ENCODE assay signal across 8 cellular contexts in the genomic region with DNA sequence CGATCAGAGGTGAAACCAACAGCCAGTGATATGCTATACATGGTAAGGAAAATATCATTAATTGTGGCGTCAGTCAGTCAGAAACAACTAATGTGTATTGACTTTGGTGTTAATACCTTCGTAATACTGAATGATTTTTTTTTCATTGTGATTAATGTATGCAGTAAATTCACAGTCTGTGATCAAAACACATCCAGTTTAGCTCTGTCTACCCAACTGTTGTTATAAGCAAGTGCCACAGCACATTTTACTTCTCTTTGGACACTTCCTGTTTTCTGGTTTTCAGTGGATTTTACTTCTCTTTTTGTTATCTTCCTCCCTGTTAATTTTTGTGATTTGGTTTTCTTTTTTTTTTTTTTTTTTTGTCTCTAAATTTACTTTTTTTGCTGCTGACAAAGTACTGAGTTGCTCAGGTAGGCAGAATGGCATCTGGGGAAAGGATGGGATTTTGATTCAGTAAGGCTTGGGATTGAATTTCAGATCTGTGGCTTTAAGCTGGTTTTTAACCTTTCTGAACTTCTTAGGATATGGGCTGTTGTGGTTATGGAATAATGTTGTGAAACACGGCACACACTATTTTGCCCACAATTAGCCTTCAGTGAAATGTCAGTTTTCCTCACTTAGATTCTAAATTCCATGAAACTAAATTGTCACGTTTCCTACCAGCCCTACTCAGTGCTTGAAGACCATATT. TPM values are rescaled to one million over a fixed set of nuclear protein-coding genes. Genes with fewer than 3 reads are reported as not detected.
A peak's percentile ranks its signal among the peaks of the same experiment; 100 is the strongest.
DNase-seq lines count a peak whose midpoint lies in the region; ATAC-seq, FAIRE-seq and TF ChIP-seq lines count a peak whose summit lies in the region.

No MANE protein-coding gene starts in this region.

- POLR2A ChIA-PET in activated CD4-positive, alpha-beta memory T cell treated with anti-CD3 and anti-CD28 coated beads, Interleukin-2, amount 10 ng/mL, durations not matched to agents 7 days and 5 days (lab: Charles Lee): interaction anchor here (0.7 to 4.2 kb wide), 23 partner anchors 8 to 604 kb away, joined by 3 to 26 read pairs (median 4); a partner anchor contains a TSS

- peak overlapping the region; percentile 98 for H3K27ac Mint-ChIP-seq in activated CD4-positive, alpha-beta memory T cell treated with anti-CD3 and anti-CD28 coated beads, Interleukin-2, amount 10 ng/mL, durations not matched to agents 7 days and 5 days

- H3K4me3 Mint-ChIP-seq in activated CD4-positive, alpha-beta memory T cell treated with anti-CD3 and anti-CD28 coated beads, Interleukin-2, amount 10 ng/mL, durations not matched to agents 7 days and 5 days: peak overlapping the region; percentile 87

- TF ChIP-seq CTCF in AG09309 (IDR thresholded peaks at IDR 0.05; ENCODE audit: control insufficient read depth, insufficient read depth, low read depth, low read length, missing control alignments) (no peak), kidney (IDR thresholded peaks at IDR 0.05; ENCODE audit: borderline replicate concordance, extremely low read depth, insufficient read depth) (no peak)

- CTCF ChIA-PET in activated CD4-positive, alpha-beta memory T cell treated with anti-CD3 and anti-CD28 coated beads, Interleukin-2, amount 10 ng/mL, durations not matched to agents 7 days and 5 days (lab: Charles Lee): interaction anchor here (0.7 to 4.4 kb wide), 9 partner anchors 22 to 556 kb away, joined by 3 to 29 read pairs (median 3); a partner anchor contains a TSS

- peaks cover 2% of the 10 kb centered on the region for H3K27me3 Mint-ChIP-seq in activated CD4-positive, alpha-beta memory T cell treated with anti-CD3 and anti-CD28 coated beads, Interleukin-2, amount 10 ng/mL, durations not matched to agents 7 days and 5 days

- H3K4me3 ChIP-seq in AG09309 (ENCODE audit: control insufficient read depth, low read depth, low read length) (peak overlapping the region; percentile 36), kidney (ENCODE audit: low read length in 2 of 2) (peak overlapping the region; percentile 53 to 71), thymus (ENCODE audit: low read length) (peak overlapping the region; percentile 51)

- H3K9ac ChIP-seq in kidney (ENCODE audit: low read length in 2 of 2): peak overlapping the region; percentile 22 to 53

- WGBS in thymus: 4% methylated on average over 5 of the region's 5 CpGs

- peaks cover 27% of the 10 kb centered on the region for H3K36me3 Mint-ChIP-seq in activated CD4-positive, alpha-beta memory T cell treated with anti-CD3 and anti-CD28 coated beads, Interleukin-2, amount 10 ng/mL, durations not matched to agents 7 days and 5 days (ENCODE audit: low read depth)

- FAIRE-seq in kidney (lab: Jason Lieb, UNC): no peak

- ATAC-seq in GM19397 (IDR thresholded peaks at IDR 0.05; ENCODE audit: unreplicated experiment): peak; percentile 19
- peak; percentile 8 for ATAC-seq in HG03460 (IDR thresholded peaks at IDR 0.05; ENCODE audit: unreplicated experiment)

- no peaks in the 10 kb centered on the region for H3K27me3 ChIP-seq in thymus (ENCODE audit: control insufficient read depth, insufficient read depth)

- peaks cover 74% of the 10 kb centered on the region for H3K4me1 Mint-ChIP-seq in activated CD4-positive, alpha-beta memory T cell treated with anti-CD3 and anti-CD28 coated beads, Interleukin-2, amount 10 ng/mL, durations not matched to agents 7 days and 5 days

- H3K4me1 ChIP-seq in kidney (ENCODE audit: control insufficient read depth in 1 of 2, insufficient read depth in 1 of 2, low read depth in 1 of 2, low read length in 2 of 2) (no peaks in the 10 kb centered on the region), thymus (ENCODE audit: control insufficient read depth, insufficient read depth, low read length) (peaks cover 14% of the 10 kb centered on the region)

- no peaks in the 10 kb centered on the region for H3K9me3 Mint-ChIP-seq in activated CD4-positive, alpha-beta memory T cell treated with anti-CD3 and anti-CD28 coated beads, Interleukin-2, amount 10 ng/mL, durations not matched to agents 7 days and 5 days

- no peaks in the 10 kb centered on the region for H3K36me3 ChIP-seq in kidney (ENCODE audit: control insufficient read depth in 1 of 2, insufficient read depth in 2 of 2, low read length in 2 of 2)
- H3K36me3 ChIP-seq in thymus (ENCODE audit: control insufficient read depth, insufficient read depth): no peaks in the 10 kb centered on the region

- intact Hi-C loops in kidney (cut with DNase I): no loop called here

- H3K9me3 ChIP-seq in kidney (ENCODE audit: control insufficient read depth in 1 of 2, low read length in 2 of 2) (no peaks in the 10 kb centered on the region), thymus (ENCODE audit: control insufficient read depth) (no peaks in the 10 kb centered on the region)

- H3K27ac ChIP-seq in kidney (ENCODE audit: low read depth in 2 of 2, low read length in 2 of 2) (peak overlapping the region; percentile 47 to 76), thymus (ENCODE audit: low read depth) (peak overlapping the region; percentile 72)

- DNase-seq in AG09309 (ENCODE audit: low read depth): no peak
- DNase-seq in activated CD4-positive, alpha-beta memory T cell treated with anti-CD3 and anti-CD28 coated beads, Interleukin-2, amount 10 ng/mL, durations not matched to agents 7 days and 5 days: no peak
- no peak for DNase-seq in kidney
- DNase-seq in cerebellar cortex (ENCODE audit: low spot score): no peak
- DNase-seq in activated CD8-positive, alpha-beta memory T cell treated with anti-CD3 and anti-CD28 coated beads, Interleukin-2, amount 50 U/mL, for 4 hours: no peak

RNA-seq across cellular contexts. Expression of a gene that starts 0.6 kb away (rescaled TPM):
- 10 to 100 TPM; 52.3 to 54.7 TPM for total RNA-seq in activated CD4-positive, alpha-beta memory T cell treated with anti-CD3 and anti-CD28 coated beads, Interleukin-2, amount 10 ng/mL, durations not matched to agents 7 days and 5 days
- total RNA-seq in kidney: 20.6 TPM
- 2.3 TPM for polyA plus RNA-seq in kidney (ENCODE audit: insufficient read depth, low read depth, low replicate concordance)
- polyA plus RNA-seq in thymus: 12.2 TPM

RNA-seq across cellular contexts. Expression of a gene that starts 30.2 kb away (rescaled TPM):
- total RNA-seq in activated CD4-positive, alpha-beta memory T cell treated with anti-CD3 and anti-CD28 coated beads, Interleukin-2, amount 10 ng/mL, durations not matched to agents 7 days and 5 days: 10 to 100 TPM; 61.8 to 67.2 TPM
- 50.7 TPM for total RNA-seq in kidney
- polyA plus RNA-seq in kidney (ENCODE audit: insufficient read depth, low read depth, low replicate concordance) (20.0 TPM), thymus (24.5 TPM)
